8 cellular contexts compared by ENCODE assay signal in the genomic region with DNA sequence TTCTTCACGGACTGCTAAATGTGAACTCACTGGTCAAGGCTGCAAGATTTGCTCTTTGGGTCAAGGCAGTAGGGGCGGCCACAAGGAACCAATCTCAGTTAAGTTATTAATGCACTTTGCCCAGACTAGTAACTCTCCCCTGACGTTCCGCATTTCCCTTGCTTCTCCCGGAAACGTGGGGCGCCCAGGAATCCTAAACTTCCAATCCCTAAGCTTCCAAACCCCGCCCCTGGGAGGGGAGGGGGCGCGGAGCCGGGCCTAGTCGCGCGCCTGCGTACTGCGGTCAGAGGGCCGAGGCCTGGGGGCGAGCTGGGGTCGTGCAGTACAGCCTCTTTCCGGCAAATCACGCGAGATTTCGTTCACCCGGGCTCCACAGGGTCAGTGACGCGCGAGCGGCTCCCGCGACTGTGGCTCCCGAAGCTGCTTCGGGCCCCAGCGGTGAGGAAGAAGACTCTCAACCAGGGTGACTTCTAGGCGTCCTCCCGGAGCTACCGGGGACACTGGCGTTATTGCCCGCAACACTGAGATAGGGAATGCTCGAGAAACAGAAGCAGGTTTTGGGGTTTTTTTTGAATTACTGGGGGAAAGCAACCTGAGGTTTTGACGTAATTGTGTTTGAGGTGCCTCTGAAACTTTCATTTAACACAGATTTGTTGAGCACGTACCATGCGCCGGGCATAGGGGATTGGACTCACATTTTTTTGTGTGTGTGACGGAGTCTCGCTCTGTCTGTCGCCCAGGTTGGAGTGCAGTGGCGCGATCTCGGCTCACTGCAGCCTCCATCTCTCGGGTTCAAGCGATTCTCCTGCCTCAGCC. TPM values are rescaled to one million over a fixed set of nuclear protein-coding genes. Genes with fewer than 3 reads are reported as not detected.
DNase-seq lines count a peak whose midpoint lies in the region; ATAC-seq lines count a peak whose summit lies in the region.

Gene PTGR2, plus strand, starts transcription at position 265 of the 816 bp plus-strand sequence. CDS start 7,032 bp downstream, outside the sequence.

- peak within 1 kb of the TSS; percentile 95 to 99 (median 98) for H3K27ac Mint-ChIP-seq in naive B cell
- peak within 1 kb of the TSS; percentile 98 for H3K27ac Mint-ChIP-seq in stimulated activated effector memory CD8-positive, alpha-beta T cell treated with anti-CD3 and anti-CD28 coated beads, Interleukin-12 subunit alpha, Interleukin-12 subunit beta, amount 100 ng/mL, for 72 hours

- DNase-seq in DMS53 treated with DMSO at 0.1 percent for 48 hours (lab: John Stamatoyannopoulos, UW; ENCODE audit: unreplicated experiment) (peak; percentile 78), Kasumi-1 (lab: John Stamatoyannopoulos, UW) (peak; percentile 87 to 89), RKO (ENCODE audit: low spot score) (peak; percentile 95), fibroblast of gingiva (ENCODE audit: low read depth) (peak; percentile 98), naive B cell (peak; percentile 91)
- peak; percentile 66 to 79 for DNase-seq in activated T-helper 1 cell treated with anti-CD3 and anti-CD28 coated beads, Interleukin-2, amount 50 U/mL, for 16 hours (ENCODE audit: low read depth in 1 of 2, low spot score in 1 of 2)
- DNase-seq in stimulated activated effector memory CD8-positive, alpha-beta T cell treated with anti-CD3 and anti-CD28 coated beads, Interleukin-12 subunit alpha, Interleukin-12 subunit beta, amount 100 ng/mL, for 72 hours (ENCODE audit: low spot score in 2 of 2), result peak; percentile 74 to 91

- H3K9me3 Mint-ChIP-seq in naive B cell, result peaks cover 0 to 2% (median 0%) of the 10 kb centered on the region in 7 donors
- no peaks in the 10 kb centered on the region for H3K9me3 Mint-ChIP-seq in stimulated activated effector memory CD8-positive, alpha-beta T cell treated with anti-CD3 and anti-CD28 coated beads, Interleukin-12 subunit alpha, Interleukin-12 subunit beta, amount 100 ng/mL, for 72 hours

- H3K4me1 Mint-ChIP-seq in naive B cell, result peaks cover 17 to 22% (median 22%) of the 10 kb centered on the region in 3 donors
- peaks cover 20% of the 10 kb centered on the region for H3K4me1 Mint-ChIP-seq in stimulated activated effector memory CD8-positive, alpha-beta T cell treated with anti-CD3 and anti-CD28 coated beads, Interleukin-12 subunit alpha, Interleukin-12 subunit beta, amount 100 ng/mL, for 72 hours

- H3K36me3 Mint-ChIP-seq in naive B cell, result no peaks in the 10 kb centered on the region
- peaks cover 11% of the 10 kb centered on the region for H3K36me3 Mint-ChIP-seq in stimulated activated effector memory CD8-positive, alpha-beta T cell treated with anti-CD3 and anti-CD28 coated beads, Interleukin-12 subunit alpha, Interleukin-12 subunit beta, amount 100 ng/mL, for 72 hours

- peak within 1 kb of the TSS; percentile 87 to 98 (median 97) for H3K4me3 Mint-ChIP-seq in naive B cell
- peak within 1 kb of the TSS; percentile 91 for H3K4me3 Mint-ChIP-seq in stimulated activated effector memory CD8-positive, alpha-beta T cell treated with anti-CD3 and anti-CD28 coated beads, Interleukin-12 subunit alpha, Interleukin-12 subunit beta, amount 100 ng/mL, for 72 hours

- H3K27me3 Mint-ChIP-seq in naive B cell, result no peaks in the 10 kb centered on the region

- ATAC-seq in GM21825 (IDR thresholded peaks at IDR 0.05; ENCODE audit: unreplicated experiment), result peak; percentile 82
- peak; percentile 97 for ATAC-seq in naive B cell (ENCODE audit: low read depth in 2 of 2)
- ATAC-seq in stimulated activated effector memory CD8-positive, alpha-beta T cell treated with anti-CD3 and anti-CD28 coated beads, Interleukin-12 subunit alpha, Interleukin-12 subunit beta, amount 100 ng/mL, for 72 hours, result peak; percentile 98

RNA-seq across cellular contexts. Expression of gene PTGR2, which starts in this region (rescaled TPM):
- 1 to 10 TPM; 1.0 to 4.9 (median 3.3) TPM for polyA plus RNA-seq in naive B cell (ENCODE audit: low read depth in 6 of 6)

Comparison
In these comparisons a context has a peak if more than half of its experiments do, and no peak if none do; other contexts are left out.
1. Peak in every context shown above with its lines: DNase-seq and ATAC-seq.